ENCODE assay signal across 1 cellular context in the genomic region with DNA sequence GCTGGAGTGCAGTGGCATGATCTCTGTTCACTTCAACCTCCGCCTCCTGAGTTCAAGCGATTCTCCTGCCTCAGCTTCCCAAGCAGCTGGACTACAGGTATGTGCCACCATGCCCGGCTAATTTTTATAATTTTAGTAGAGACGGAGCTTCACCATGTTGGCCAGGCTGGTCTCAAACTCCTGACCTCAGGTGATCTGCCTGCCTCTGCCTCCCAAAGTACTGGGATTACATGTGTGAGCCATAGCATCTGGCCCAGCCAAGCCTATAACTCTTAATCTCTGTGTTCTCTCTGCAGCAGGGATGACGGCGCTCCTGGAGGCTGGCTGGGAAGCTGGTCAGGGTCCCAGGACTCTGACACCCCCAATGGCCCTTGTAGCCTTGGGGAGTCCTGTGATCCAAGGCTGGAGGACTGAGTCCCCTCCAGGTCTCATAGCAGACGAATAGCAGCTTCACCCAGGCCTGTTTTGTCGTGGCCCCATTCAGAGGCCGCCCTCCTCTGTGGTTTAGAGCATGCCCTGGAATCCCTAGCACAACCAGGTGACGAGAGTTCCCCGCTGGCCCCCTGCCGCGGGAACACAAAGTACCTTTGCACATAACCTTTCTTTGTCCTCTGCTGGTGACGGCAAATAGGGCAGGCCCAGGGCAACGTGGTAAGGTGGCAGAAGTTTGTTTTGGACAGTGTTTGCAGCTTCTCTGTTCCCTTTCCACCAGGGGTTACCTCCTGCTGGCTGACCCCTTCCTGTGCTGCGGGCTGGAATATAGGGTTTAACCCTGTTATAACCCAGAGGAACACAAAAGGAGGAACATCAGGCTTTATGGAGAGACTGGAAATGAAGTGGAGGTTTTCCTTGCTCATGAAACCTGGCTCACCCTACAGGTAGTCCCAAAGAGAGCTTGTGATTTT.
TF ChIP-seq lines count a peak whose summit lies in the region.

No MANE protein-coding gene starts in this region.

TF ChIP-seq in HepG2, 621 proteins besides CTCF, POLR2A, EP300 and RAD21 (continued from another document and continues in another):
- TF ChIP-seq, protein P1, sequence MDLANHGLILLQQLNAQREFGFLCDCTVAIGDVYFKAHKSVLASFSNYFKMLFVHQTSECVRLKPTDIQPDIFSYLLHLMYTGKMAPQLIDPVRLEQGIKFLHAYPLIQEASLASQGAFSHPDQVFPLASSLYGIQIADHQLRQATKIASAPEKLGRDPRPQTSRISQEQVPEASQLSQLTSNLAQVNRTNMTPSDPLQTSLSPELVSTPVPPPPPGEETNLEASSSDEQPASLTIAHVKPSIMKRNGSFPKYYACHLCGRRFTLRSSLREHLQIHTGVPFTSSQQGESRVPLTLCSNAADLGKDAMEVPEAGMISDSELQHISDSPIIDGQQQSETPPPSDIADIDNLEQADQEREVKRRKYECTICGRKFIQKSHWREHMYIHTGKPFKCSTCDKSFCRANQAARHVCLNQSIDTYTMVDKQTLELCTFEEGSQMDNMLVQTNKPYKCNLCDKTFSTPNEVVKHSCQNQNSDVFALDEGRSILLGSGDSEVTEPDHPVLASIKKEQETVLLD (CRISPR knock-in tag; IDR thresholded peaks at IDR 0.05; ENCODE audit: low read depth), result no peak
- peak in 1 of 2 experiments; percentile 70; a peak in 3 of 4 replicates for TF ChIP-seq HMGXB4 (CRISPR knock-in tag; IDR thresholded peaks at IDR 0.05; ENCODE audit: borderline replicate concordance in 1 of 2, low read depth in 1 of 2)
- no peak for TF ChIP-seq TSC22D2 (CRISPR knock-in tag; IDR thresholded peaks at IDR 0.05; ENCODE audit: borderline replicate concordance)
- TF ChIP-seq, protein P2, sequence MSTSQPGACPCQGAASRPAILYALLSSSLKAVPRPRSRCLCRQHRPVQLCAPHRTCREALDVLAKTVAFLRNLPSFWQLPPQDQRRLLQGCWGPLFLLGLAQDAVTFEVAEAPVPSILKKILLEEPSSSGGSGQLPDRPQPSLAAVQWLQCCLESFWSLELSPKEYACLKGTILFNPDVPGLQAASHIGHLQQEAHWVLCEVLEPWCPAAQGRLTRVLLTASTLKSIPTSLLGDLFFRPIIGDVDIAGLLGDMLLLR (CRISPR knock-in tag; IDR thresholded peaks at IDR 0.05), result no peak
- TF ChIP-seq, protein P3, sequence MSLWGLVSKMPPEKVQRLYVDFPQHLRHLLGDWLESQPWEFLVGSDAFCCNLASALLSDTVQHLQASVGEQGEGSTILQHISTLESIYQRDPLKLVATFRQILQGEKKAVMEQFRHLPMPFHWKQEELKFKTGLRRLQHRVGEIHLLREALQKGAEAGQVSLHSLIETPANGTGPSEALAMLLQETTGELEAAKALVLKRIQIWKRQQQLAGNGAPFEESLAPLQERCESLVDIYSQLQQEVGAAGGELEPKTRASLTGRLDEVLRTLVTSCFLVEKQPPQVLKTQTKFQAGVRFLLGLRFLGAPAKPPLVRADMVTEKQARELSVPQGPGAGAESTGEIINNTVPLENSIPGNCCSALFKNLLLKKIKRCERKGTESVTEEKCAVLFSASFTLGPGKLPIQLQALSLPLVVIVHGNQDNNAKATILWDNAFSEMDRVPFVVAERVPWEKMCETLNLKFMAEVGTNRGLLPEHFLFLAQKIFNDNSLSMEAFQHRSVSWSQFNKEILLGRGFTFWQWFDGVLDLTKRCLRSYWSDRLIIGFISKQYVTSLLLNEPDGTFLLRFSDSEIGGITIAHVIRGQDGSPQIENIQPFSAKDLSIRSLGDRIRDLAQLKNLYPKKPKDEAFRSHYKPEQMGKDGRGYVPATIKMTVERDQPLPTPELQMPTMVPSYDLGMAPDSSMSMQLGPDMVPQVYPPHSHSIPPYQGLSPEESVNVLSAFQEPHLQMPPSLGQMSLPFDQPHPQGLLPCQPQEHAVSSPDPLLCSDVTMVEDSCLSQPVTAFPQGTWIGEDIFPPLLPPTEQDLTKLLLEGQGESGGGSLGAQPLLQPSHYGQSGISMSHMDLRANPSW (CRISPR knock-in tag; IDR thresholded peaks at IDR 0.05; ENCODE audit: borderline replicate concordance), result no peak
- TF ChIP-seq ZNF460 (CRISPR knock-in tag; IDR thresholded peaks at IDR 0.05; ENCODE audit: borderline replicate concordance), result no peak
- no peak for TF ChIP-seq NFAT5 (CRISPR knock-in tag; IDR thresholded peaks at IDR 0.05)
- 0 out of 2 replicates have a peak, but pooled peaks have one; percentile 18 for TF ChIP-seq NFYB (CRISPR knock-in tag; IDR thresholded peaks at IDR 0.05)
- no peak; the same call in 1 of the 2 replicates for TF ChIP-seq SMAD1 (CRISPR knock-in tag; IDR thresholded peaks at IDR 0.05; ENCODE audit: borderline replicate concordance, low read depth)
- TF ChIP-seq ZNF205 (CRISPR knock-in tag; IDR thresholded peaks at IDR 0.05), result peak; percentile 72
- TF ChIP-seq ZNF589 (CRISPR knock-in tag; conservative IDR thresholded peaks at IDR 0.05), result no peak
- TF ChIP-seq ZIK1 (CRISPR knock-in tag; IDR thresholded peaks at IDR 0.05; ENCODE audit: borderline replicate concordance, low read depth), result no peak
- TF ChIP-seq ZKSCAN1 (IDR thresholded peaks at IDR 0.05; ENCODE audit: low read length), result 0 out of 2 replicates have a peak, but pooled peaks have one; percentile 10
- peak; percentile 44; the same call in 1 of the 2 replicates for TF ChIP-seq MEIS1 (CRISPR knock-in tag; IDR thresholded peaks at IDR 0.05; ENCODE audit: borderline replicate concordance)
- TF ChIP-seq REXO4 (CRISPR knock-in tag; IDR thresholded peaks at IDR 0.05; ENCODE audit: borderline replicate concordance), result 0 out of 2 replicates have a peak, but pooled peaks have one; percentile 63
- TF ChIP-seq CREB1 (IDR thresholded peaks at IDR 0.05), result peak; percentile 56; the same call in 1 of the 2 replicates
- peak; percentile 48; the same call in 1 of the 2 replicates for TF ChIP-seq CREB1 (CRISPR knock-in tag; IDR thresholded peaks at IDR 0.05)
- no peak for TF ChIP-seq ZBTB42 (CRISPR knock-in tag; IDR thresholded peaks at IDR 0.05)
- no peak for TF ChIP-seq ATAD3A (CRISPR knock-in tag; IDR thresholded peaks at IDR 0.05)
- TF ChIP-seq ZNF598 (CRISPR knock-in tag; IDR thresholded peaks at IDR 0.05; ENCODE audit: borderline replicate concordance), result peak; percentile 71; the same call in 1 of the 2 replicates
- TF ChIP-seq, protein P4, sequence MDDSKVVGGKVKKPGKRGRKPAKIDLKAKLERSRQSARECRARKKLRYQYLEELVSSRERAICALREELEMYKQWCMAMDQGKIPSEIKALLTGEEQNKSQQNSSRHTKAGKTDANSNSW (CRISPR knock-in tag; IDR thresholded peaks at IDR 0.05; ENCODE audit: borderline replicate concordance), result no peak
- TF ChIP-seq ZNF251 (CRISPR knock-in tag; IDR thresholded peaks at IDR 0.05), result no peak; the same call in 1 of the 2 replicates
- TF ChIP-seq ZNF557 (CRISPR knock-in tag; IDR thresholded peaks at IDR 0.05), result no peak
- no peak; the same call in 1 of the 2 replicates for TF ChIP-seq ZNF773 (CRISPR knock-in tag; IDR thresholded peaks at IDR 0.05; ENCODE audit: borderline replicate concordance)
- TF ChIP-seq HIVEP1 (CRISPR knock-in tag; IDR thresholded peaks at IDR 0.05), result peak; percentile 93
- no peak for TF ChIP-seq KLF13 (CRISPR knock-in tag; IDR thresholded peaks at IDR 0.05)
- no peak for TF ChIP-seq KLF15 (CRISPR knock-in tag; IDR thresholded peaks at IDR 0.05; ENCODE audit: borderline replicate concordance)
- no peak for TF ChIP-seq ATF4 (CRISPR knock-in tag; IDR thresholded peaks at IDR 0.05)
- TF ChIP-seq SP5 (CRISPR knock-in tag; IDR thresholded peaks at IDR 0.05; ENCODE audit: borderline replicate concordance, low read depth), result peak; percentile 81
- TF ChIP-seq, protein P5, sequence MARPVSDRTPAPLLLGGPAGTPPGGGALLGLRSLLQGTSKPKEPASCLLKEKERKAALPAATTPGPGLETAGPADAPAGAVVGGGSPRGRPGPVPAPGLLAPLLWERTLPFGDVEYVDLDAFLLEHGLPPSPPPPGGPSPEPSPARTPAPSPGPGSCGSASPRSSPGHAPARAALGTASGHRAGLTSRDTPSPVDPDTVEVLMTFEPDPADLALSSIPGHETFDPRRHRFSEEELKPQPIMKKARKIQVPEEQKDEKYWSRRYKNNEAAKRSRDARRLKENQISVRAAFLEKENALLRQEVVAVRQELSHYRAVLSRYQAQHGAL (CRISPR knock-in tag; IDR thresholded peaks at IDR 0.05; ENCODE audit: not compliant biosample characterization), result no peak
- peak; percentile 82; the same call in 1 of the 2 replicates for TF ChIP-seq ZNF709 (CRISPR knock-in tag; IDR thresholded peaks at IDR 0.05)
- 0 out of 2 replicates have a peak, but pooled peaks have one; percentile 42 for TF ChIP-seq ZNF275 (CRISPR knock-in tag; IDR thresholded peaks at IDR 0.05; ENCODE audit: borderline replicate concordance)
- no peak for TF ChIP-seq ZNF30 (CRISPR knock-in tag; IDR thresholded peaks at IDR 0.05)
- TF ChIP-seq, protein P6, sequence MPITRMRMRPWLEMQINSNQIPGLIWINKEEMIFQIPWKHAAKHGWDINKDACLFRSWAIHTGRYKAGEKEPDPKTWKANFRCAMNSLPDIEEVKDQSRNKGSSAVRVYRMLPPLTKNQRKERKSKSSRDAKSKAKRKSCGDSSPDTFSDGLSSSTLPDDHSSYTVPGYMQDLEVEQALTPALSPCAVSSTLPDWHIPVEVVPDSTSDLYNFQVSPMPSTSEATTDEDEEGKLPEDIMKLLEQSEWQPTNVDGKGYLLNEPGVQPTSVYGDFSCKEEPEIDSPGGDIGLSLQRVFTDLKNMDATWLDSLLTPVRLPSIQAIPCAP (CRISPR knock-in tag; IDR thresholded peaks at IDR 0.05; ENCODE audit: low read depth), result no peak
- TF ChIP-seq ZEB1 (IDR thresholded peaks at IDR 0.05; ENCODE audit: insufficient replicate concordance, low read depth), result peak; percentile 93
